8 cellular contexts compared by ENCODE assay signal in genomic region chr1:42146916-42147320, GRCh38. TPM values are rescaled to one million over a fixed set of nuclear protein-coding genes. Genes with fewer than 3 reads are reported as not detected.
DNase-seq lines count a peak whose midpoint lies in the region; ATAC-seq and TF ChIP-seq lines count a peak whose summit lies in the region.

No MANE protein-coding gene starts in this region.

- H3K4me1 ChIP-seq in DOHH2 (ENCODE audit: control insufficient read depth, low read length) (no peaks in the 10 kb centered on the region), Loucy (ENCODE audit: insufficient read depth, low read length, poor library complexity, severe bottlenecking) (peaks cover 14% of the 10 kb centered on the region), psoas muscle (no peaks in the 10 kb centered on the region)

- no peaks in the 10 kb centered on the region for H3K36me3 ChIP-seq in DOHH2 (ENCODE audit: control insufficient read depth, low read length)
- no peaks in the 10 kb centered on the region for H3K36me3 ChIP-seq in Loucy (ENCODE audit: insufficient read depth, low read length)
- no peaks in the 10 kb centered on the region for H3K36me3 ChIP-seq in psoas muscle (ENCODE audit: insufficient read depth in 1 of 2, low read depth in 1 of 2)

- H3K79me2 ChIP-seq in DOHH2 (ENCODE audit: control insufficient read depth, low read length), result no peaks in the 10 kb centered on the region
- H3K79me2 ChIP-seq in Loucy (ENCODE audit: insufficient read depth, low read length), result no peaks in the 10 kb centered on the region

- H3F3A ChIP-seq in DOHH2 (ENCODE audit: control insufficient read depth, insufficient read depth) (no peaks in the 10 kb centered on the region), Loucy (ENCODE audit: low read depth) (no peaks in the 10 kb centered on the region)

- H3K9ac ChIP-seq in Loucy (ENCODE audit: low read depth, low read length, poor library complexity, severe bottlenecking), result no peak overlapping the region

- H3K27ac ChIP-seq in DOHH2 (ENCODE audit: low read depth, low read length) (no peak overlapping the region), psoas muscle (no peak overlapping the region)

- ATAC-seq in Right ventricle myocardium superior (ENCODE audit: poor library complexity), result peak; percentile 80
- peak; percentile 58 to 83 (median 70) for ATAC-seq in psoas muscle
- no peak for ATAC-seq in HG03135 (IDR thresholded peaks at IDR 0.05; ENCODE audit: unreplicated experiment)

- 12 to 13% (median 13%) methylated on average over 7 of the region's 7 CpGs for WGBS in psoas muscle, 3 donors

- H3K4me3 ChIP-seq in DOHH2 (ENCODE audit: low read length) (no peak overlapping the region), Loucy (ENCODE audit: low read length, poor library complexity, severe bottlenecking) (no peak overlapping the region), psoas muscle (no peak overlapping the region)

- DNase-seq in SK-MEL-5 (ENCODE audit: low read depth, low spot score), result peak; percentile 63
- DNase-seq in activated naive CD4-positive, alpha-beta T cell treated with anti-CD3 and anti-CD28 coated beads, Interleukin-2, amount 50 U/mL, for 16 hours, result peak; percentile 76
- DNase-seq in Right ventricle myocardium superior, result peak; percentile 74
- DNase-seq in psoas muscle, result peak; percentile 49 to 68
- DNase-seq in OCI-M2 (lab: John Stamatoyannopoulos, UW; ENCODE audit: unreplicated experiment), result no peak

- H3K9me3 ChIP-seq in DOHH2 (ENCODE audit: control insufficient read depth, insufficient read depth, low read length) (no peaks in the 10 kb centered on the region), Loucy (ENCODE audit: insufficient read depth, low read depth, low read length) (no peaks in the 10 kb centered on the region), psoas muscle (no peaks in the 10 kb centered on the region)

- TF ChIP-seq CTCF in DOHH2 (IDR thresholded peaks at IDR 0.05; ENCODE audit: low read depth, low read length, poor library complexity, severe bottlenecking) (peak; percentile 81), Loucy (conservative IDR thresholded peaks at IDR 0.05; ENCODE audit: low read length) (peak; percentile 90), psoas muscle (IDR thresholded peaks at IDR 0.05) (peak; percentile 74)

- no peak overlapping the region for H2AFZ ChIP-seq in Loucy (ENCODE audit: low read length)

- no peak overlapping the region for H3K4me2 ChIP-seq in DOHH2 (ENCODE audit: low read length)
- no peak overlapping the region for H3K4me2 ChIP-seq in Loucy (ENCODE audit: low read depth, low read length, poor library complexity, severe bottlenecking)

- intact Hi-C loops in Right ventricle myocardium superior (cut with DNase I) (no loop called here), psoas muscle (cut with DNase I) (loop anchor here (5.0 to 10.0 kb wide), 3 partner anchors 600 to 1168 kb away; no protein-coding TSS in a partner anchor)

- H3K9me2 ChIP-seq in DOHH2 (replicated peaks; ENCODE audit: control insufficient read depth, low read length) (no peaks in the 10 kb centered on the region), Loucy (replicated peaks; ENCODE audit: low read depth, low read length) (no peaks in the 10 kb centered on the region)

- in situ Hi-C loops in SK-MEL-5 (cut with HindIII; ENCODE audit: low pct_unique_long_range_greater_than_20kb, low sequenced_read_pairs), result no loop called here

- H4K20me1 ChIP-seq in DOHH2 (ENCODE audit: control insufficient read depth, insufficient read depth, low read depth, low read length) (no peaks in the 10 kb centered on the region), Loucy (ENCODE audit: insufficient read depth, low read length, poor library complexity, severe bottlenecking) (no peaks in the 10 kb centered on the region)

- H3K27me3 ChIP-seq in DOHH2 (ENCODE audit: control insufficient read depth, low read length) (peaks cover 8% of the 10 kb centered on the region; the same call in 1 of the 2 replicates), Loucy (ENCODE audit: insufficient read depth, low read length, poor library complexity, severe bottlenecking) (no peaks in the 10 kb centered on the region), psoas muscle (ENCODE audit: insufficient read depth in 3 of 3, low read length in 2 of 3) (peaks cover 3 to 66% (median 16%) of the 10 kb centered on the region in 3 donors)

RNA-seq across cellular contexts. Expression of gene GUCA2B, which starts 6.3 kb away (rescaled TPM):
- total RNA-seq in SK-MEL-5 (2014; rRNA removed; shearing (Covaris generic)), result not detected in 2 replicates
- polyA plus RNA-seq in SK-MEL-5 (2015; cell fraction: cytosol; rRNA removed), result not detected in 2 replicates
- polyA plus RNA-seq in SK-MEL-5 (2015; cell fraction: nucleus; rRNA removed), result not detected in 2 replicates
- not detected for total RNA-seq in Right ventricle myocardium superior
- not detected for total RNA-seq in psoas muscle
- under 1 TPM in 1 of 3 donors, not detected in 2; 0.06 TPM for polyA plus RNA-seq in psoas muscle

RNA-seq across cellular contexts. Expression of gene GUCA2A, which starts 17.6 kb away (rescaled TPM):
- not detected in 2 replicates for total RNA-seq in SK-MEL-5 (2014; rRNA removed; shearing (Covaris generic))
- not detected in 2 replicates for polyA plus RNA-seq in SK-MEL-5 (2015; cell fraction: cytosol; rRNA removed)
- not detected in 2 replicates for polyA plus RNA-seq in SK-MEL-5 (2015; cell fraction: nucleus; rRNA removed)
- total RNA-seq in Right ventricle myocardium superior (not detected), psoas muscle (under 1 TPM in 1 of 4 donors, not detected in 3; 0.44 TPM)
- polyA plus RNA-seq in psoas muscle, result not detected
